1 cellular context compared by ENCODE assay signal in the genomic region with DNA sequence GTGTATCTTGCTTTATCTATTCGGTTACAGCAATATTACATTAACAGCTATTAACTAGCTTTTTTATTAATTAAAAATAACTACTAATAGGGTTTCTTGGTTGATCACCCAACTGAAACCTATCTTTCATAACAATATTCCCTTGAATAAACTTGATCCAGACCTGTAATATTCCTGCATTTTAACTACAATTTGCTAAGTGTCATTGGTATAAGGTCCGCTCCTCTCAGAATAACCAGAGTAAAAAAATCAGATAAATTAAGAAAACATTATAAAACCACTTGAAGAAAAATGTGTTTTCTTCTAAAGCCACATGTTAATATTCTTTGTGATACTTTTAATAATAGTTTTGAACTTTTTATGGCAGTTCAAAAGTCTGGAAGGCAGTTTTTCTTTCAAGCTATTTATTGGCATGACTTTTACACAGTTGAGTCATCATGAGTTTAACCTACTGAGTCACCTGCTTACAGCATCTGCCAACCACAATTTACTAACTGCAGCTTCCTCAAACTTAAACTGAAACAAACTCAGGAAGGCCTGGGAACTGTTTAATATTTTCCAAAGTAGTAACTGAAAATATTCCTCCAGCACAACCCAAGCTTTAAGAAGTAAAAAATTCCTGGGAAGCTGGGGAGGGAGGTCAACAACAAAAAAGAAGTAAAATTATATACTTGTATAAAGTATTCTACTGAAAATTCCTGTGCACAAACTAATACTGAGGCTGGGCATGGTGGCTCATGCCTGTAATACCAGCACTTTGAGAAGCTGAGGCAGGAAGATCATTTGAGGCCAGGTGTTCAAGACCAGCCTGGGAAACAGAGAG.
TF ChIP-seq lines count a peak whose summit lies in the region.

No MANE protein-coding gene starts in this region.

TF ChIP-seq in A549, 52 proteins besides CTCF, POLR2A, EP300 and RAD21 (continued from another document):
- TF ChIP-seq, protein P1, sequence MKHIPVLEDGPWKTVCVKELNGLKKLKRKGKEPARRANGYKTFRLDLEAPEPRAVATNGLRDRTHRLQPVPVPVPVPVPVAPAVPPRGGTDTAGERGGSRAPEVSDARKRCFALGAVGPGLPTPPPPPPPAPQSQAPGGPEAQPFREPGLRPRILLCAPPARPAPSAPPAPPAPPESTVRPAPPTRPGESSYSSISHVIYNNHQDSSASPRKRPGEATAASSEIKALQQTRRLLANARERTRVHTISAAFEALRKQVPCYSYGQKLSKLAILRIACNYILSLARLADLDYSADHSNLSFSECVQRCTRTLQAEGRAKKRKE (CRISPR knock-in tag; IDR thresholded peaks at IDR 0.05; ENCODE audit: low read depth): no peak
- TF ChIP-seq CHD4 (IDR thresholded peaks at IDR 0.05; ENCODE audit: borderline replicate concordance) (no peak; the same call in 1 of the 2 replicates), CEBPB (IDR thresholded peaks at IDR 0.05) (peak in 1 of 2 experiments; percentile 50; a peak in 2 of 4 replicates), CBX2 (IDR thresholded peaks at IDR 0.05; ENCODE audit: borderline replicate concordance, low read depth) (no peak), PHF8 (IDR thresholded peaks at IDR 0.05; ENCODE audit: borderline replicate concordance, low read depth) (no peak), ZC3H11A (IDR thresholded peaks at IDR 0.05) (no peak), JUNB (IDR thresholded peaks at IDR 0.05) (peak; percentile 90), MAZ (IDR thresholded peaks at IDR 0.05; ENCODE audit: borderline replicate concordance, low read depth, low read length) (no peak), TP53 (CRISPR knock-in tag; IDR thresholded peaks at IDR 0.05) (no peak), HEYL (CRISPR knock-in tag; IDR thresholded peaks at IDR 0.05) (no peak), GATA3 (IDR thresholded peaks at IDR 0.05; ENCODE audit: borderline replicate concordance) (peak; percentile 70; the same call in 1 of the 2 replicates), ZSCAN20 (CRISPR knock-in tag; IDR thresholded peaks at IDR 0.05) (no peak), FOXS1 (CRISPR knock-in tag; IDR thresholded peaks at IDR 0.05) (no peak), RNF2 (IDR thresholded peaks at IDR 0.05; ENCODE audit: borderline replicate concordance, low read depth) (no peak), KDM1A (IDR thresholded peaks at IDR 0.05; ENCODE audit: low read depth) (no peak), FOSB (CRISPR knock-in tag; IDR thresholded peaks at IDR 0.05) (no peak), JUN (IDR thresholded peaks at IDR 0.05) (peak in 1 of 2 experiments; percentile 65; a peak in 2 of 5 replicates), TFCP2L1 (CRISPR knock-in tag; IDR thresholded peaks at IDR 0.05) (no peak), FOSL2 (IDR thresholded peaks at IDR 0.05) (peak; percentile 90), FOSL2 (CRISPR knock-in tag; IDR thresholded peaks at IDR 0.05) (peak; percentile 98), BHLHE40 (IDR thresholded peaks at IDR 0.05; ENCODE audit: low read depth, low read length) (no peak), CHD2 (IDR thresholded peaks at IDR 0.05; ENCODE audit: low read length, partially characterized antibody) (no peak)
- TF ChIP-seq, protein P2, sequence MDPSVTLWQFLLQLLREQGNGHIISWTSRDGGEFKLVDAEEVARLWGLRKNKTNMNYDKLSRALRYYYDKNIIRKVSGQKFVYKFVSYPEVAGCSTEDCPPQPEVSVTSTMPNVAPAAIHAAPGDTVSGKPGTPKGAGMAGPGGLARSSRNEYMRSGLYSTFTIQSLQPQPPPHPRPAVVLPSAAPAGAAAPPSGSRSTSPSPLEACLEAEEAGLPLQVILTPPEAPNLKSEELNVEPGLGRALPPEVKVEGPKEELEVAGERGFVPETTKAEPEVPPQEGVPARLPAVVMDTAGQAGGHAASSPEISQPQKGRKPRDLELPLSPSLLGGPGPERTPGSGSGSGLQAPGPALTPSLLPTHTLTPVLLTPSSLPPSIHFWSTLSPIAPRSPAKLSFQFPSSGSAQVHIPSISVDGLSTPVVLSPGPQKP (IDR thresholded peaks at IDR 0.05; ENCODE audit: low read depth, low read length): no peak
- TF ChIP-seq, protein P3, sequence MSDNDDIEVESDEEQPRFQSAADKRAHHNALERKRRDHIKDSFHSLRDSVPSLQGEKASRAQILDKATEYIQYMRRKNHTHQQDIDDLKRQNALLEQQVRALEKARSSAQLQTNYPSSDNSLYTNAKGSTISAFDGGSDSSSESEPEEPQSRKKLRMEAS (IDR thresholded peaks at IDR 0.05): peak; percentile 54
